In genomic region chr2:44802409-44803099, GRCh38 we compare ENCODE assay signal across 10 cellular contexts.
DNase-seq lines count a peak whose midpoint lies in the region; ATAC-seq, FAIRE-seq and TF ChIP-seq lines count a peak whose summit lies in the region.
"Had no signal": no experiment of that assay in that cellular context is flagged by ENCODE, and none has a peak within 500 bp of the region (broad histone marks: within the 10 kb centered on the region; RNA-seq: fewer than 3 reads in every experiment).

No MANE protein-coding gene starts in this region.

- TF ChIP-seq POLR2A in endothelial cell of umbilical vein (IDR thresholded peaks at IDR 0.05; ENCODE audit: low read depth, low read length) = no peak

- peak overlapping the region; percentile 96 for H3K4me2 ChIP-seq in endothelial cell of umbilical vein (ENCODE audit: insufficient read depth, low read length)
- peak overlapping the region; percentile 77 for H3K4me2 ChIP-seq in neural progenitor cell

- no peak for ATAC-seq in GM21786 (IDR thresholded peaks at IDR 0.05; ENCODE audit: unreplicated experiment)
- no peak for ATAC-seq in HG02938 (IDR thresholded peaks at IDR 0.05; ENCODE audit: unreplicated experiment)

- H3K4me3 ChIP-seq in endothelial cell of umbilical vein (replicated peaks in 1 of 3; ENCODE audit: insufficient read depth in 1 of 3, low read depth in 1 of 3, low read length in 3 of 3) (peak overlapping the region; percentile 4 to 64 (median 30)), neural progenitor cell (peak overlapping the region; percentile 45)

- H3K9ac ChIP-seq in endothelial cell of umbilical vein (replicated peaks; ENCODE audit: extremely low read depth, insufficient read depth, low read length) (peak overlapping the region; percentile 21), neural progenitor cell (no peak overlapping the region)

- peaks cover 2% of the 10 kb centered on the region for H4K20me1 ChIP-seq in endothelial cell of umbilical vein (replicated peaks; ENCODE audit: control insufficient read depth, extremely low read depth, insufficient read depth, low read length)
- peaks cover 6% of the 10 kb centered on the region for H4K20me1 ChIP-seq in neural progenitor cell (ENCODE audit: low read depth)

- no peak overlapping the region for H3K27ac ChIP-seq in endothelial cell of umbilical vein (ENCODE audit: insufficient read depth, low read depth, low read length)
- peak overlapping the region; percentile 91 for H3K27ac ChIP-seq in neural progenitor cell

- TF ChIP-seq CTCF in endothelial cell of umbilical vein (IDR thresholded peaks at IDR 0.05; ENCODE audit: extremely low read depth in 1 of 2, insufficient read depth in 1 of 2, low read depth in 1 of 2, low read length in 2 of 2) = no peak
- TF ChIP-seq CTCF in neural progenitor cell (IDR thresholded peaks at IDR 0.05) = no peak

- intact Hi-C loops in endothelial cell of umbilical vein (cut with micrococcal nuclease) = loop anchor here (5.0 to 10.0 kb wide), 2 partner anchors 140 to 438 kb away; partner anchors contain the start of genes CAMKMT, PREPL and SIX3

- H3K4me1 ChIP-seq in endothelial cell of umbilical vein (ENCODE audit: control insufficient read depth, extremely low read depth, insufficient read depth, low read length) (peaks cover 17% of the 10 kb centered on the region), neural progenitor cell (peaks cover 73% of the 10 kb centered on the region)

- H3K4me1 Mint-ChIP-seq in neural progenitor cell = peaks cover 36% of the 10 kb centered on the region
- H3K4me1 Mint-ChIP-seq: central memory CD8-positive, alpha-beta T cell had no signal

- TF ChIP-seq RAD21 in Ishikawa (IDR thresholded peaks at IDR 0.05; ENCODE audit: low read depth) = no peak

- FAIRE-seq in endothelial cell of umbilical vein (lab: Jason Lieb, UNC) = peak; percentile 65

- H3K27me3 ChIP-seq in endothelial cell of umbilical vein (ENCODE audit: control insufficient read depth in 2 of 2, insufficient read depth in 2 of 2, low read length in 2 of 2) (peaks cover 65 to 92% of the 10 kb centered on the region in 2 experiments), neural progenitor cell (peaks cover 24% of the 10 kb centered on the region)

- BruUV-seq in endothelial cell of umbilical vein (replicated peaks; lab: Mats Ljungman, UMichigan) = no TSS peak

- POLR2A ChIA-PET in endothelial cell of umbilical vein (lab: Charles Lee) = no interaction called here

- H3K9me1 ChIP-seq in endothelial cell of umbilical vein (replicated peaks; ENCODE audit: control insufficient read depth, extremely low read depth, insufficient read depth, low read length) = no peaks in the 10 kb centered on the region

- dilution Hi-C loops in endothelial cell of umbilical vein (cut with MboI; ENCODE audit: extremely low pct_ligation_motif_present, low sequenced_read_pairs) = no loop called here

- H3K9me3 Mint-ChIP-seq in neural progenitor cell = peaks cover 4% of the 10 kb centered on the region
- H3K9me3 Mint-ChIP-seq: central memory CD8-positive, alpha-beta T cell had no signal

- H3K27ac Mint-ChIP-seq in neural progenitor cell = peak overlapping the region; percentile 66

- DNase-seq in Daoy (ENCODE audit: low read depth) = peak; percentile 27
- peak; percentile 57 for DNase-seq in endothelial cell of umbilical vein (ENCODE audit: low read depth, low spot score)
- peak; percentile 96 for DNase-seq in neural progenitor cell (ENCODE audit: low spot score)
- DNase-seq in NCI-H345 treated with DMSO at 0.1 percent for 48 hours (lab: John Stamatoyannopoulos, UW; ENCODE audit: unreplicated experiment) = no peak
- no peak for DNase-seq in NK-92 treated with Interleukin-12 subunit alpha and Interleukin-12 subunit beta, amount 100 ng/mL, for 24 hours (lab: John Stamatoyannopoulos, UW)
- DNase-seq: NCI-H1436 had no signal

- peak overlapping the region; percentile 6 for H2AFZ ChIP-seq in endothelial cell of umbilical vein (ENCODE audit: low read depth, low read length)
- no peak overlapping the region for H2AFZ ChIP-seq in neural progenitor cell (replicated peaks)

- TF ChIP-seq EP300 in Ishikawa (IDR thresholded peaks at IDR 0.05; ENCODE audit: borderline replicate concordance) = no peak

- H3K36me3 Mint-ChIP-seq in neural progenitor cell = no peaks in the 10 kb centered on the region

- H3F3A ChIP-seq in neural progenitor cell (ENCODE audit: low read depth) = peaks cover 89% of the 10 kb centered on the region

- peak overlapping the region; percentile 79 for H3K4me3 Mint-ChIP-seq in neural progenitor cell
- H3K4me3 Mint-ChIP-seq: central memory CD8-positive, alpha-beta T cell had no signal

- peaks cover 79% of the 10 kb centered on the region for H3K27me3 Mint-ChIP-seq in neural progenitor cell (ENCODE audit: insufficient read depth, low read depth)

- no peaks in the 10 kb centered on the region for H3K79me2 ChIP-seq in endothelial cell of umbilical vein (ENCODE audit: control insufficient read depth, insufficient read depth, low read length)
- H3K79me2 ChIP-seq in neural progenitor cell (ENCODE audit: low read depth) = peaks cover 5% of the 10 kb centered on the region

- CTCF ChIA-PET in endothelial cell of umbilical vein (lab: Charles Lee) = interaction anchor here (0.7 to 4.2 kb wide), 4 partner anchors 25 to 410 kb away, joined by 3 to 28 read pairs (median 3); no protein-coding TSS in a partner anchor

- H3K36me3 ChIP-seq in endothelial cell of umbilical vein (ENCODE audit: control insufficient read depth in 2 of 2, extremely low read depth in 1 of 2, insufficient read depth in 2 of 2, low read length in 2 of 2) (no peaks in the 10 kb centered on the region), neural progenitor cell (no peaks in the 10 kb centered on the region)

- H3K9me3 ChIP-seq in endothelial cell of umbilical vein (replicated peaks; ENCODE audit: control insufficient read depth, insufficient read depth, low read length) (no peaks in the 10 kb centered on the region), neural progenitor cell (ENCODE audit: low read depth) (no peaks in the 10 kb centered on the region)

TF ChIP-seq in Ishikawa, 13 proteins besides CTCF, POLR2A, EP300 and RAD21:
- TF ChIP-seq TEAD4 (IDR thresholded peaks at IDR 0.05) (peak; percentile 66), FOXM1 (IDR thresholded peaks at IDR 0.05; ENCODE audit: borderline replicate concordance, low read depth) (no peak), ZBTB7A (IDR thresholded peaks at IDR 0.05; ENCODE audit: low read depth) (peak; percentile 88), MAX (IDR thresholded peaks at IDR 0.05) (no peak), CREB1 (IDR thresholded peaks at IDR 0.05; ENCODE audit: low read depth) (no peak), TCF12 (IDR thresholded peaks at IDR 0.05; ENCODE audit: low read depth) (no peak), TAF1 (IDR thresholded peaks at IDR 0.05; ENCODE audit: low read depth) (no peak)

TF ChIP-seq in endothelial cell of umbilical vein, 7 proteins besides CTCF, POLR2A, EP300 and RAD21:
- TF ChIP-seq GATA2 (IDR thresholded peaks at IDR 0.05; ENCODE audit: insufficient read depth, insufficient read length, low read depth, low read length) (no peak), JUN (IDR thresholded peaks at IDR 0.05; ENCODE audit: borderline replicate concordance, insufficient read depth, insufficient read length, low read depth) (no peak), POLR2AphosphoS5 (IDR thresholded peaks at IDR 0.05; ENCODE audit: insufficient read depth, low read depth, low read length) (no peak), FOS (IDR thresholded peaks at IDR 0.05; ENCODE audit: borderline replicate concordance, insufficient read depth, low read length) (no peak), MAX (IDR thresholded peaks at IDR 0.05; ENCODE audit: insufficient read depth, insufficient read length) (no peak), EZH2 (IDR thresholded peaks at IDR 0.05; ENCODE audit: borderline replicate concordance, low read depth, low read length, severe bottlenecking) (no peak), MYC (IDR thresholded peaks at IDR 0.05; ENCODE audit: low read depth, low read length) (no peak)

Comparison
In these comparisons a context has a peak if more than half of its experiments do, and no peak if none do; other contexts are left out.
1. DNase-seq: peak in Daoy (single experiment), endothelial cell of umbilical vein (single experiment) and neural progenitor cell (single experiment); none in NCI-H345 treated with DMSO at 0.1 percent for 48 hours (single experiment) and NK-92 treated with Interleukin-12 subunit alpha and Interleukin-12 subunit beta, amount 100 ng/mL, for 24 hours (single experiment).